Comparison of ENCODE assay signal across 33 cellular contexts in genomic region chr16:79114759-79115158, GRCh38.
"Had no signal": no experiment of that assay in that cellular context is flagged by ENCODE, and none has a peak within 500 bp of the region (broad histone marks: within the 10 kb centered on the region; RNA-seq: fewer than 3 reads in every experiment).

No MANE protein-coding gene starts in this region.

- H3K27ac Mint-ChIP-seq: activated CD4-positive, alpha-beta memory T cell treated with anti-CD3 and anti-CD28 coated beads for 36 hours; activated CD4-positive, alpha-beta T cell treated with anti-CD3 and anti-CD28 coated beads for 36 hours; activated CD4-positive, alpha-beta T cell treated with anti-CD3 and anti-CD28 coated beads, Interleukin-2, amount 10 ng/mL, durations not matched to agents 24 days and 14 days; activated CD8-positive, alpha-beta memory T cell treated with anti-CD3 and anti-CD28 coated beads, Interleukin-2, amount 10 ng/mL, durations not matched to agents 7 days and 5 days; activated CD8-positive, alpha-beta T cell treated with anti-CD3 and anti-CD28 coated beads, Interleukin-2, amount 10 ng/mL, durations not matched to agents 7 days and 5 days; activated naive CD4-positive, alpha-beta T cell treated with anti-CD3 and anti-CD28 coated beads for 36 hours; activated naive CD4-positive, alpha-beta T cell treated with anti-CD3 and anti-CD28 coated beads, Interleukin-2, amount 50 U/mL, for 24 hours; activated naive CD8-positive, alpha-beta T cell treated with anti-CD3 and anti-CD28 coated beads for 36 hours; activated naive CD8-positive, alpha-beta T cell treated with anti-CD3 and anti-CD28 coated beads, Interleukin-2, amount 50 U/mL, for 24 hours; activated T-helper 1 cell treated with anti-CD3 and anti-CD28 coated beads, Interleukin-12 subunit alpha, Interleukin-12 subunit beta, Interleukin-2, Interleukin-4 antibody, amounts not matched to agents 30 ng/mL and 10 ng/mL and 1 ng/mL, durations not matched to agents 14 hours and 24 hours and 36 hours; activated T-helper 2 cell treated with anti-CD3 and anti-CD28 coated beads, Interferon-gamma antibody, Interleukin-2, Interleukin-4, amounts not matched to agents 10 μg/mL and 5 μg/mL and 100 μg/mL, durations not matched to agents 14 hours and 24 hours and 36 hours; dendritic cell treated with granulocyte-macrophage colony-stimulating factor and Interleukin-4, amounts not matched to agents 40 ng/mL and 50 ng/mL, for 4 days; T-helper 17 cell; T-helper 2 cell treated with Interferon-gamma antibody and Interleukin-4, amounts not matched to agents 5 μg/mL and 100 μg/mL, for 36 hours had no signal

- H3K27ac ChIP-seq: ascending aorta, brain microvascular endothelial cell, coronary artery, dorsolateral prefrontal cortex, esophagus muscularis mucosa, foreskin keratinocyte, gastrocnemius medialis, WERI-Rb-1 had no signal

- H3K27me3 ChIP-seq: ascending aorta, brain microvascular endothelial cell, dorsolateral prefrontal cortex, esophagus muscularis mucosa, gastrocnemius medialis had no signal

- H3K4me3 ChIP-seq: ascending aorta, coronary artery, dorsolateral prefrontal cortex, esophagus muscularis mucosa, gastrocnemius medialis had no signal

- H3K27me3 Mint-ChIP-seq: activated CD4-positive, alpha-beta memory T cell treated with anti-CD3 and anti-CD28 coated beads for 36 hours; activated CD4-positive, alpha-beta T cell treated with anti-CD3 and anti-CD28 coated beads for 36 hours; activated CD8-positive, alpha-beta memory T cell treated with anti-CD3 and anti-CD28 coated beads, Interleukin-2, amount 10 ng/mL, durations not matched to agents 7 days and 5 days; activated naive CD4-positive, alpha-beta T cell treated with anti-CD3 and anti-CD28 coated beads, Interleukin-2, amount 50 U/mL, for 24 hours; activated naive CD8-positive, alpha-beta T cell treated with anti-CD3 and anti-CD28 coated beads for 36 hours; activated naive CD8-positive, alpha-beta T cell treated with anti-CD3 and anti-CD28 coated beads, Interleukin-2, amount 50 U/mL, for 24 hours; central memory CD8-positive, alpha-beta T cell; T-helper 17 cell had no signal

- DNase-seq: activated CD4-positive, alpha-beta memory T cell treated with anti-CD3 and anti-CD28 coated beads for 36 hours; activated CD4-positive, alpha-beta T cell treated with anti-CD3 and anti-CD28 coated beads for 36 hours; activated CD4-positive, alpha-beta T cell treated with anti-CD3 and anti-CD28 coated beads, Interleukin-2, amount 10 ng/mL, durations not matched to agents 24 days and 14 days; activated CD4-positive, CD25-positive, alpha-beta regulatory T cell; activated CD4-positive, CD25-positive, alpha-beta regulatory T cell treated with anti-CD3 and anti-CD28 coated beads, Interleukin-2, amount 50 U/mL, for 72 hours; activated CD8-positive, alpha-beta memory T cell treated with anti-CD3 and anti-CD28 coated beads, Interleukin-2, amount 10 ng/mL, durations not matched to agents 7 days and 5 days; activated CD8-positive, alpha-beta memory T cell treated with anti-CD3 and anti-CD28 coated beads, Interleukin-2, amount 50 U/mL, for 4 hours; activated CD8-positive, alpha-beta T cell treated with anti-CD3 and anti-CD28 coated beads, Interleukin-2, amount 10 ng/mL, durations not matched to agents 7 days and 5 days; activated effector memory CD4-positive, alpha-beta T cell treated with anti-CD3 and anti-CD28 coated beads, Interleukin-2, amount 50 U/mL, for 16 hours; activated naive CD4-positive, alpha-beta T cell treated with anti-CD3 and anti-CD28 coated beads for 36 hours; activated naive CD8-positive, alpha-beta T cell treated with anti-CD3 and anti-CD28 coated beads for 36 hours; activated naive CD8-positive, alpha-beta T cell treated with anti-CD3 and anti-CD28 coated beads, Interleukin-2, amount 50 U/mL, for 24 hours; activated T-cell treated with anti-CD3 and anti-CD28 coated beads, Interleukin-2, amount 50 U/mL, for 1 hour; activated T-cell treated with anti-CD3 and anti-CD28 coated beads, Interleukin-2, amount 50 U/mL, for 48 hours; brain microvascular endothelial cell; dorsolateral prefrontal cortex; effector memory CD4-positive, alpha-beta T cell; erythroblast; foreskin keratinocyte; gastrocnemius medialis; T-helper 1 cell; T-helper 17 cell; T1000; WERI-Rb-1 had no signal

- H3K36me3 ChIP-seq: ascending aorta, brain microvascular endothelial cell, esophagus muscularis mucosa, gastrocnemius medialis, WERI-Rb-1 had no signal

- H3K4me3 Mint-ChIP-seq: activated CD4-positive, alpha-beta memory T cell treated with anti-CD3 and anti-CD28 coated beads for 36 hours; activated CD4-positive, alpha-beta T cell treated with anti-CD3 and anti-CD28 coated beads for 36 hours; activated CD4-positive, alpha-beta T cell treated with anti-CD3 and anti-CD28 coated beads, Interleukin-2, amount 10 ng/mL, durations not matched to agents 24 days and 14 days; activated CD8-positive, alpha-beta memory T cell treated with anti-CD3 and anti-CD28 coated beads, Interleukin-2, amount 10 ng/mL, durations not matched to agents 7 days and 5 days; activated CD8-positive, alpha-beta T cell treated with anti-CD3 and anti-CD28 coated beads, Interleukin-2, amount 10 ng/mL, durations not matched to agents 7 days and 5 days; activated naive CD4-positive, alpha-beta T cell treated with anti-CD3 and anti-CD28 coated beads for 36 hours; activated naive CD4-positive, alpha-beta T cell treated with anti-CD3 and anti-CD28 coated beads, Interleukin-2, amount 50 U/mL, for 24 hours; activated naive CD8-positive, alpha-beta T cell treated with anti-CD3 and anti-CD28 coated beads for 36 hours; activated naive CD8-positive, alpha-beta T cell treated with anti-CD3 and anti-CD28 coated beads, Interleukin-2, amount 50 U/mL, for 24 hours; activated T-helper 1 cell treated with anti-CD3 and anti-CD28 coated beads, Interleukin-12 subunit alpha, Interleukin-12 subunit beta, Interleukin-2, Interleukin-4 antibody, amounts not matched to agents 30 ng/mL and 10 ng/mL and 1 ng/mL, durations not matched to agents 14 hours and 24 hours and 36 hours; central memory CD8-positive, alpha-beta T cell; dendritic cell treated with granulocyte-macrophage colony-stimulating factor and Interleukin-4, amounts not matched to agents 40 ng/mL and 50 ng/mL, for 4 days; T-helper 17 cell; T-helper 2 cell treated with Interferon-gamma antibody and Interleukin-4, amounts not matched to agents 5 μg/mL and 100 μg/mL, for 36 hours had no signal

- ATAC-seq: activated CD4-positive, alpha-beta T cell treated with anti-CD3 and anti-CD28 coated beads for 36 hours; activated CD8-positive, alpha-beta memory T cell treated with anti-CD3 and anti-CD28 coated beads, Interleukin-2, amount 10 ng/mL, durations not matched to agents 7 days and 5 days; activated CD8-positive, alpha-beta T cell treated with anti-CD3 and anti-CD28 coated beads, Interleukin-2, amount 10 ng/mL, durations not matched to agents 7 days and 5 days; activated naive CD8-positive, alpha-beta T cell treated with anti-CD3 and anti-CD28 coated beads, Interleukin-2, amount 50 U/mL, for 24 hours; foreskin keratinocyte; gastrocnemius medialis; T-helper 17 cell had no signal

- H3K4me1 ChIP-seq: ascending aorta, esophagus muscularis mucosa, foreskin keratinocyte, gastrocnemius medialis had no signal

- H3K4me1 Mint-ChIP-seq: activated CD4-positive, alpha-beta T cell treated with anti-CD3 and anti-CD28 coated beads for 36 hours; activated CD4-positive, alpha-beta T cell treated with anti-CD3 and anti-CD28 coated beads, Interleukin-2, amount 10 ng/mL, durations not matched to agents 24 days and 14 days; activated CD8-positive, alpha-beta memory T cell treated with anti-CD3 and anti-CD28 coated beads, Interleukin-2, amount 10 ng/mL, durations not matched to agents 7 days and 5 days; activated naive CD4-positive, alpha-beta T cell treated with anti-CD3 and anti-CD28 coated beads, Interleukin-2, amount 50 U/mL, for 24 hours; activated naive CD8-positive, alpha-beta T cell treated with anti-CD3 and anti-CD28 coated beads for 36 hours; activated naive CD8-positive, alpha-beta T cell treated with anti-CD3 and anti-CD28 coated beads, Interleukin-2, amount 50 U/mL, for 24 hours; central memory CD8-positive, alpha-beta T cell had no signal

- H3K36me3 Mint-ChIP-seq: activated CD4-positive, alpha-beta memory T cell treated with anti-CD3 and anti-CD28 coated beads for 36 hours; activated CD8-positive, alpha-beta memory T cell treated with anti-CD3 and anti-CD28 coated beads, Interleukin-2, amount 10 ng/mL, durations not matched to agents 7 days and 5 days had no signal

- H3K9me3 Mint-ChIP-seq: activated CD4-positive, alpha-beta memory T cell treated with anti-CD3 and anti-CD28 coated beads for 36 hours; activated naive CD4-positive, alpha-beta T cell treated with anti-CD3 and anti-CD28 coated beads for 36 hours; activated naive CD4-positive, alpha-beta T cell treated with anti-CD3 and anti-CD28 coated beads, Interleukin-2, amount 50 U/mL, for 24 hours; activated naive CD8-positive, alpha-beta T cell treated with anti-CD3 and anti-CD28 coated beads for 36 hours; activated naive CD8-positive, alpha-beta T cell treated with anti-CD3 and anti-CD28 coated beads, Interleukin-2, amount 50 U/mL, for 24 hours; activated T-helper 2 cell treated with anti-CD3 and anti-CD28 coated beads, Interferon-gamma antibody, Interleukin-2, Interleukin-4, amounts not matched to agents 10 μg/mL and 5 μg/mL and 100 μg/mL, durations not matched to agents 14 hours and 24 hours and 36 hours; central memory CD8-positive, alpha-beta T cell had no signal

- H3K9me3 ChIP-seq: gastrocnemius medialis had no signal
